ENCODE assay signal across 32 cellular contexts in the genomic region with DNA sequence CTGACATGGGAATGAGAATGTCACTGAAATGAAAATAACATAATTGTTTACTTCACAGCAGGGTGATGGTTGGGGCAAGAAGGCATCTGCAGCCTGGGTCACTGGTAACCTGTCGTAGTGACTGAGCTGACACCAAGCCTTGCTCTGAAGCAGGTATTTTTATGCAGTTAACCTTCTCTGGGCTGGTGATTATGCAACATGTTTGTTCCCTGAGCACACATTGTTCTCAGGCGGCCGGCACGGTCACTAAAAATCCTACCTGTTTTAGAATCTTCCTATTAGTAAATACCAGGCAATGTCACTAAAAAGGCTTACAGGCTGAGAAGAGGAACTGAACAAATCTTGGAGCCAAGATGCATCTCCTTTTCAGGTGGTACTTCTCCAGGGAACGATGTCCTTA.
DNase-seq lines count a peak whose midpoint lies in the region; ATAC-seq and TF ChIP-seq lines count a peak whose summit lies in the region.
"Had no signal": no experiment of that assay in that cellular context is flagged by ENCODE, and none has a peak within 500 bp of the region (broad histone marks: within the 10 kb centered on the region; RNA-seq: fewer than 3 reads in every experiment).

No MANE protein-coding gene starts in this region.

- peak overlapping the region in 1 of 2 donors; percentile 48 for H3K9ac ChIP-seq in liver (ENCODE audit: low read depth in 1 of 2, low read length in 2 of 2)
- H3K9ac ChIP-seq: BLaER1 had no signal

- H3K9me3 ChIP-seq in heart left ventricle (no peaks in the 10 kb centered on the region), liver (ENCODE audit: control insufficient read depth in 4 of 4, low read length in 3 of 4) (no peaks in the 10 kb centered on the region)
- H3K9me3 ChIP-seq: ascending aorta, BLaER1, gastroesophageal sphincter, thyroid gland had no signal

- intact Hi-C loops in heart left ventricle (cut with DNase I), result no loop called here
- intact Hi-C loops in cardiac septum (cut with DNase I), result no loop called here

- POLR2A ChIA-PET in WTC11 (lab: Charles Lee), result interaction anchor here (0.6 kb wide), 1 partner anchor 20 kb away, joined by 3 read pairs; no protein-coding TSS in a partner anchor

- no peak for TF ChIP-seq CTCF in heart left ventricle (IDR thresholded peaks at IDR 0.05)
- no peak for TF ChIP-seq CTCF in WTC11 (IDR thresholded peaks at IDR 0.05)
- TF ChIP-seq CTCF in liver (IDR thresholded peaks at IDR 0.05; ENCODE audit: low read depth, low read length, missing input control), result no peak
- TF ChIP-seq CTCF in mesothelial cell of epicardium (IDR thresholded peaks at IDR 0.05; ENCODE audit: unreplicated experiment), result no peak

- no peaks in the 10 kb centered on the region for H3K27me3 ChIP-seq in heart left ventricle
- no peaks in the 10 kb centered on the region for H3K27me3 ChIP-seq in liver (ENCODE audit: control insufficient read depth in 4 of 4, insufficient read depth in 4 of 4, low read length in 3 of 4)
- H3K27me3 ChIP-seq: ascending aorta, BLaER1, gastroesophageal sphincter, thyroid gland had no signal

- TF ChIP-seq POLR2A in heart left ventricle (IDR thresholded peaks at IDR 0.05), result no peak

- H3K27ac ChIP-seq in heart left ventricle (no peak overlapping the region), liver (ENCODE audit: low read depth in 1 of 2, low read length in 2 of 2) (peak overlapping the region; percentile 63 to 80)
- H3K27ac ChIP-seq: BLaER1, gastroesophageal sphincter, HL-60, skin epidermis, thyroid gland had no signal

- TF ChIP-seq RAD21 in liver (IDR thresholded peaks at IDR 0.05), result peak; percentile 51 to 59

- H3K36me3 Mint-ChIP-seq in WTC11 (no peaks in the 10 kb centered on the region), mesothelial cell of epicardium (no peaks in the 10 kb centered on the region)
- H3K36me3 Mint-ChIP-seq: activated naive CD8-positive, alpha-beta T cell treated with anti-CD3 and anti-CD28 coated beads, Interleukin-2, amount 10 ng/mL, durations not matched to agents 7 days and 5 days; immature natural killer cell; naive thymus-derived CD4-positive, alpha-beta T cell had no signal

- H3K4me1 Mint-ChIP-seq in WTC11, result peaks cover 7% of the 10 kb centered on the region
- peaks cover 15% of the 10 kb centered on the region for H3K4me1 Mint-ChIP-seq in mesothelial cell of epicardium
- H3K4me1 Mint-ChIP-seq: central memory CD8-positive, alpha-beta T cell; immature natural killer cell had no signal

- H3K4me3 ChIP-seq in heart left ventricle, result no peak overlapping the region
- H3K4me3 ChIP-seq in liver (ENCODE audit: low read depth in 1 of 3, low read length in 3 of 3), result no peak overlapping the region
- H3K4me3 ChIP-seq: ascending aorta, BLaER1, gastroesophageal sphincter, skin epidermis, thyroid gland had no signal

- H3K36me3 ChIP-seq in heart left ventricle (no peaks in the 10 kb centered on the region), liver (ENCODE audit: control insufficient read depth in 4 of 4, insufficient read depth in 3 of 4, low read depth in 1 of 4, low read length in 3 of 4) (no peaks in the 10 kb centered on the region)
- H3K36me3 ChIP-seq: ascending aorta, BLaER1, gastroesophageal sphincter, thyroid gland had no signal

- H3K27ac Mint-ChIP-seq in WTC11 (no peak overlapping the region), mesothelial cell of epicardium (no peak overlapping the region)
- H3K27ac Mint-ChIP-seq: activated naive CD8-positive, alpha-beta T cell treated with anti-CD3 and anti-CD28 coated beads, Interleukin-2, amount 10 ng/mL, durations not matched to agents 7 days and 5 days; activated T-cell treated with anti-CD3 and anti-CD28 coated beads, Interleukin-2, amount 50 U/mL, for 24 hours; HFFc6; immature natural killer cell; naive thymus-derived CD4-positive, alpha-beta T cell; stimulated activated naive CD8-positive, alpha-beta T cell treated with anti-CD3 and anti-CD28 coated beads, Interleukin-15, amount 100 ng/mL, for 72 hours; T-helper 2 cell treated with Interferon-gamma antibody and Interleukin-4, amounts not matched to agents 5 μg/mL and 100 μg/mL, for 36 hours had no signal

- ATAC-seq in heart left ventricle, result peak in 3 of 4 donors; percentile 13 to 49 (median 23)
- ATAC-seq in WTC11, result no peak; the same call in 1 of the 2 replicates
- no peak for ATAC-seq in GM18861 (IDR thresholded peaks at IDR 0.05; ENCODE audit: unreplicated experiment)
- ATAC-seq: gastroesophageal sphincter; left colon; naive thymus-derived CD4-positive, alpha-beta T cell; stimulated activated naive CD8-positive, alpha-beta T cell treated with anti-CD3 and anti-CD28 coated beads, Interleukin-15, amount 100 ng/mL, for 72 hours had no signal

- H3K27me3 Mint-ChIP-seq in WTC11 (ENCODE audit: low read depth) (no peaks in the 10 kb centered on the region), mesothelial cell of epicardium (ENCODE audit: low read depth) (no peaks in the 10 kb centered on the region)
- H3K27me3 Mint-ChIP-seq: activated naive CD8-positive, alpha-beta T cell treated with anti-CD3 and anti-CD28 coated beads, Interleukin-2, amount 10 ng/mL, durations not matched to agents 7 days and 5 days; activated T-cell treated with anti-CD3 and anti-CD28 coated beads, Interleukin-2, amount 50 U/mL, for 24 hours; central memory CD8-positive, alpha-beta T cell; stimulated activated naive CD8-positive, alpha-beta T cell treated with anti-CD3 and anti-CD28 coated beads, Interleukin-15, amount 100 ng/mL, for 72 hours had no signal

- CTCF ChIA-PET in WTC11 (lab: Charles Lee), result no interaction called here

- no peaks in the 10 kb centered on the region for H3K9me3 Mint-ChIP-seq in WTC11
- no peaks in the 10 kb centered on the region for H3K9me3 Mint-ChIP-seq in mesothelial cell of epicardium
- H3K9me3 Mint-ChIP-seq: activated naive CD8-positive, alpha-beta T cell treated with anti-CD3 and anti-CD28 coated beads, Interleukin-2, amount 10 ng/mL, durations not matched to agents 7 days and 5 days; activated T-cell treated with anti-CD3 and anti-CD28 coated beads, Interleukin-2, amount 50 U/mL, for 24 hours; central memory CD8-positive, alpha-beta T cell; HFFc6; immature natural killer cell; naive thymus-derived CD4-positive, alpha-beta T cell; stimulated activated naive CD8-positive, alpha-beta T cell treated with anti-CD3 and anti-CD28 coated beads, Interleukin-15, amount 100 ng/mL, for 72 hours; T-helper 2 cell treated with Interferon-gamma antibody and Interleukin-4, amounts not matched to agents 5 μg/mL and 100 μg/mL, for 36 hours had no signal

- H3K4me1 ChIP-seq in heart left ventricle (peaks cover 0 to 38% (median 11%) of the 10 kb centered on the region in 12 donors), liver (ENCODE audit: control insufficient read depth in 4 of 4, insufficient read depth in 4 of 4, low read length in 3 of 4) (peaks cover 5 to 32% (median 20%) of the 10 kb centered on the region in 4 donors)
- H3K4me1 ChIP-seq: BLaER1, thyroid gland had no signal

- no peak overlapping the region for H3K4me3 Mint-ChIP-seq in WTC11
- H3K4me3 Mint-ChIP-seq in mesothelial cell of epicardium, result no peak overlapping the region
- H3K4me3 Mint-ChIP-seq: activated naive CD8-positive, alpha-beta T cell treated with anti-CD3 and anti-CD28 coated beads, Interleukin-2, amount 10 ng/mL, durations not matched to agents 7 days and 5 days; activated T-cell treated with anti-CD3 and anti-CD28 coated beads, Interleukin-2, amount 50 U/mL, for 24 hours; central memory CD8-positive, alpha-beta T cell; HFFc6; immature natural killer cell; naive thymus-derived CD4-positive, alpha-beta T cell; stimulated activated naive CD8-positive, alpha-beta T cell treated with anti-CD3 and anti-CD28 coated beads, Interleukin-15, amount 100 ng/mL, for 72 hours; T-helper 2 cell treated with Interferon-gamma antibody and Interleukin-4, amounts not matched to agents 5 μg/mL and 100 μg/mL, for 36 hours had no signal

- 51 to 71% (median 59%) methylated on average over 5 of the region's 5 CpGs for WGBS in heart left ventricle, 4 donors
- 32% methylated on average over 5 of the region's 5 CpGs for WGBS in liver

- DNase-seq in heart left ventricle, result peak in 1 of 5 donors; percentile 30
- no peak for DNase-seq in cardiac septum (ENCODE audit: low spot score)
- DNase-seq in WTC11 (ENCODE audit: low spot score), result no peak
- DNase-seq in mesothelial cell of epicardium (ENCODE audit: low spot score in 2 of 2, unreplicated experiment in 2 of 2), result no peak
- no peak for DNase-seq in AG08395 (ENCODE audit: low spot score)
- DNase-seq in MV-4-11 (lab: John Stamatoyannopoulos, UW), result no peak
- DNase-seq: ACHN; activated CD4-positive, alpha-beta T cell treated with anti-CD3 and anti-CD28 coated beads for 48 hours; activated CD8-positive, alpha-beta memory T cell treated with anti-CD3 and anti-CD28 coated beads for 24 hours; activated gamma-delta T cell; activated naive CD8-positive, alpha-beta T cell treated with anti-CD3 and anti-CD28 coated beads, Interleukin-2, amount 10 ng/mL, durations not matched to agents 7 days and 5 days; activated T-cell treated with anti-CD3 and anti-CD28 coated beads, Interleukin-2, amount 50 U/mL, for 24 hours; dermis blood vessel endothelial cell; GDM1; HFFc6; immature natural killer cell; left colon; midbrain; naive thymus-derived CD4-positive, alpha-beta T cell; NCI-H2081 treated with DMSO at 0.1 percent for 48 hours; NCI-H226; stimulated activated naive CD8-positive, alpha-beta T cell treated with anti-CD3 and anti-CD28 coated beads, Interleukin-15, amount 100 ng/mL, for 72 hours; thyroid gland had no signal

TF ChIP-seq in WTC11, 78 proteins besides CTCF, POLR2A, EP300 and RAD21 (continues in another document):
- TF ChIP-seq GABPB1 (CRISPR knock-in tag; IDR thresholded peaks at IDR 0.05), result peak; percentile 54; the same call in 1 of the 2 replicates

TF ChIP-seq in liver, 16 proteins besides CTCF, POLR2A, EP300 and RAD21 (continues in another document):
- TF ChIP-seq, protein P1, sequence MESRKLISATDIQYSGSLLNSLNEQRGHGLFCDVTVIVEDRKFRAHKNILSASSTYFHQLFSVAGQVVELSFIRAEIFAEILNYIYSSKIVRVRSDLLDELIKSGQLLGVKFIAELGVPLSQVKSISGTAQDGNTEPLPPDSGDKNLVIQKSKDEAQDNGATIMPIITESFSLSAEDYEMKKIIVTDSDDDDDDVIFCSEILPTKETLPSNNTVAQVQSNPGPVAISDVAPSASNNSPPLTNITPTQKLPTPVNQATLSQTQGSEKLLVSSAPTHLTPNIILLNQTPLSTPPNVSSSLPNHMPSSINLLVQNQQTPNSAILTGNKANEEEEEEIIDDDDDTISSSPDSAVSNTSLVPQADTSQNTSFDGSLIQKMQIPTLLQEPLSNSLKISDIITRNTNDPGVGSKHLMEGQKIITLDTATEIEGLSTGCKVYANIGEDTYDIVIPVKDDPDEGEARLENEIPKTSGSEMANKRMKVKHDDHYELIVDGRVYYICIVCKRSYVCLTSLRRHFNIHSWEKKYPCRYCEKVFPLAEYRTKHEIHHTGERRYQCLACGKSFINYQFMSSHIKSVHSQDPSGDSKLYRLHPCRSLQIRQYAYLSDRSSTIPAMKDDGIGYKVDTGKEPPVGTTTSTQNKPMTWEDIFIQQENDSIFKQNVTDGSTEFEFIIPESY (IDR thresholded peaks at IDR 0.05), result peak; percentile 45
- TF ChIP-seq JUND (IDR thresholded peaks at IDR 0.05) (peak; percentile 42 to 69), FOXA1 (IDR thresholded peaks at IDR 0.05) (peak; percentile 12), YY1 (IDR thresholded peaks at IDR 0.05) (peak; percentile 64), HNF4G (IDR thresholded peaks at IDR 0.05) (no peak), FOXA2 (IDR thresholded peaks at IDR 0.05) (peak; percentile 61)

Comparison
In these comparisons a context has a peak if more than half of its experiments do, and no peak if none do; other contexts are left out.
1. ATAC-seq: peak in heart left ventricle (3 of 4); none in WTC11 (single experiment) and GM18861 (single experiment).
2. H3K27ac ChIP-seq: peak in liver (2 of 2); none in heart left ventricle (0 of 12).